8 cellular contexts compared by ENCODE assay signal in the genomic region with DNA sequence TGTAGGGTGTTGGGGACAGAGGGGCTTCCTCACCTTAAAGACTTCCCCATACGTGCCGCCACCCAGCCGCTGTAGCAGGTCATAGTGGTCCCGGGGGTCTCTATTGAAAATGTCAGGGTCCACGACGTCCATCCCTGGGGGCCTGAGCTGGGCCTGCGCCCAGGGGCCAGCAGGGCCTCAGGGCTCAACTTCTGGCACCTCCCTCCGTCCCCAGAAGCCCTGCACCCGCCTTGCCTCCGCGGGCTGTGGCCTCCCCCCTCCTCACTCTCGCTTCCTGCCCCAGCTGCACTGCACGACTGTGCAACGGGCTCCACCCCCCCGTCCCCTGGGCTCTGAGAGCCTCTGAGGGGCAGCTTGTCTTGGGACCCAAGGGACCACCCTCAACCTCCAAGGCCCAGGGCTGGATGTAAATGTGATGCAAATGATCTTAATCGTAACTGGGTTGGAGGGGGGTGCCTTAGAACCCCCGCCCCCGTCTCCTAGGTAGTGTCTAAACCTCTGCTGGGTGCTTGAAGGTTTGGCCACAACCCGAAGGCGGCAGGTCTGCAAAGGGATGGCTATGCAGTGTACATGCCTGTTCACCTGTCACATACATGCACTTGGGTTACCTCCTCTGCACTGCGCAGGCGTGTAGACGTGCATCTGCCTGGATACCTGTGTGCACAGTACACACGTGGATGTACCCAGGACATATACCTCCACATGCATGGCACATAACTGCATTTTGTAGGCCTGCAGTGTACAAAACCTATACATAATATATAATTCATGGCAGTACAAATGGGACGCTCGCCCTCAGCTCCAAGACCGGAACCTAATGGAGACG. TPM values are rescaled to one million over a fixed set of nuclear protein-coding genes. Genes with fewer than 3 reads are reported as not detected.
DNase-seq lines count a peak whose midpoint lies in the region; ATAC-seq and TF ChIP-seq lines count a peak whose summit lies in the region.

TSS of gene MAP4K1 (minus strand) at position 190 of the 826 bp plus-strand sequence. CDS start at position 132, 58 bp downstream.

- peak within 1 kb of the TSS; percentile 100 for H3K4me3 Mint-ChIP-seq in activated naive CD4-positive, alpha-beta T cell treated with anti-CD3 and anti-CD28 coated beads for 36 hours

- no peaks in the 10 kb centered on the region for H3K9me3 Mint-ChIP-seq in activated naive CD4-positive, alpha-beta T cell treated with anti-CD3 and anti-CD28 coated beads for 36 hours

- no peaks in the 10 kb centered on the region for H3K27me3 Mint-ChIP-seq in activated naive CD4-positive, alpha-beta T cell treated with anti-CD3 and anti-CD28 coated beads for 36 hours (ENCODE audit: low read depth)

- peaks cover 21% of the 10 kb centered on the region for H3K36me3 ChIP-seq in Panc1 (ENCODE audit: control insufficient read depth, insufficient read depth, low read length)

- no peaks in the 10 kb centered on the region for H3K27me3 ChIP-seq in Panc1 (ENCODE audit: control insufficient read depth, insufficient read depth, low read length)

- peaks cover 49% of the 10 kb centered on the region for H3K4me1 Mint-ChIP-seq in activated naive CD4-positive, alpha-beta T cell treated with anti-CD3 and anti-CD28 coated beads for 36 hours (ENCODE audit: low read depth)

- no peaks in the 10 kb centered on the region for H3K9me3 ChIP-seq in Panc1 (ENCODE audit: control insufficient read depth, insufficient read depth, low read depth, low read length)

- H3K4me3 ChIP-seq in Panc1 (ENCODE audit: low read depth in 2 of 2, low read length in 2 of 2) (peak within 1 kb of the TSS; percentile 47 to 85), skin epidermis (peak within 1 kb of the TSS; percentile 78 to 95 (median 83))

- H3K4me1 ChIP-seq in Panc1 (ENCODE audit: control insufficient read depth, insufficient read depth, low read length): peaks cover 16% of the 10 kb centered on the region

- POLR2A ChIA-PET in Panc1 (lab: Charles Lee): interaction anchor here (0.5 to 2.0 kb wide), 19 partner anchors 13 to 1708 kb away, joined by 3 to 10 read pairs (median 4); partner anchors contain the start of gene ACTN4

- CTCF ChIA-PET in Panc1 (lab: Charles Lee): interaction anchor here (1.1 to 5.0 kb wide), 9 partner anchors 14 to 1687 kb away, joined by 3 to 44 read pairs (median 7); no protein-coding TSS in a partner anchor
- CTCF ChIA-PET in activated naive CD4-positive, alpha-beta T cell treated with anti-CD3 and anti-CD28 coated beads for 36 hours (lab: Charles Lee): interaction anchor here (1.0 to 5.9 kb wide), 6 partner anchors 17 to 215 kb away, joined by 3 to 42 read pairs (median 4); partner anchors contain the start of gene FAM98C

- DNase-seq in SIG-M5 treated with dmso at 0.1 percent for 504 hours (lab: John Stamatoyannopoulos, UW; ENCODE audit: unreplicated experiment): peak; percentile 59
- DNase-seq in SIG-M5 (lab: John Stamatoyannopoulos, UW): no peak
- DNase-seq in Panc1 (ENCODE audit: low read depth, low spot score): no peak
- peak; percentile 84 for DNase-seq in activated naive CD4-positive, alpha-beta T cell treated with anti-CD3 and anti-CD28 coated beads for 36 hours
- peak; percentile 68 for DNase-seq in left ventricle myocardium superior
- no peak for DNase-seq in HuH-7.5 (ENCODE audit: low spot score)

- no peak for TF ChIP-seq CTCF in Panc1 (IDR thresholded peaks at IDR 0.05)

- intact Hi-C loops in Panc1 (cut with micrococcal nuclease; ENCODE audit: unreplicated experiment): loop anchor here (5.0 kb wide), 2 partner anchors 76 to 101 kb away; no protein-coding TSS in a partner anchor
- intact Hi-C loops in activated naive CD4-positive, alpha-beta T cell treated with anti-CD3 and anti-CD28 coated beads for 36 hours (cut with micrococcal nuclease): loop anchor here (1.0 to 10.0 kb wide), 12 partner anchors 29 to 713 kb away; partner anchors contain the start of genes ACTN4, KCNK6, MRPS12 and PSMD8
- intact Hi-C loops in left ventricle myocardium superior (cut with micrococcal nuclease): no loop called here

- ATAC-seq in HG03135 (IDR thresholded peaks at IDR 0.05; ENCODE audit: unreplicated experiment): peak; percentile 61
- ATAC-seq in Panc1: peak; percentile 19
- peak; percentile 19 for ATAC-seq in left ventricle myocardium superior

- peak within 1 kb of the TSS; percentile 96 for H3K27ac ChIP-seq in Panc1 (ENCODE audit: low read length)
- peak within 1 kb of the TSS; percentile 54 to 96 (median 92) for H3K27ac ChIP-seq in skin epidermis

- peaks cover 43% of the 10 kb centered on the region for H3K36me3 Mint-ChIP-seq in activated naive CD4-positive, alpha-beta T cell treated with anti-CD3 and anti-CD28 coated beads for 36 hours (ENCODE audit: low read depth)

- H3K27ac Mint-ChIP-seq in activated naive CD4-positive, alpha-beta T cell treated with anti-CD3 and anti-CD28 coated beads for 36 hours: peak within 1 kb of the TSS; percentile 91

- in situ Hi-C loops in Panc1 (cut with HindIII; ENCODE audit: low pct_unique_long_range_greater_than_20kb, low sequenced_read_pairs): loop anchor here (5.0 kb wide), 1 partner anchor 71 kb away; no protein-coding TSS in a partner anchor

- BruUV-seq in Panc1 (replicated peaks; lab: Mats Ljungman, UMichigan): TSS peak; percentile 97

RNA-seq across cellular contexts. Expression of gene MAP4K1, which starts in this region (rescaled TPM):
- 11.1 TPM for total RNA-seq in Panc1 (2021; ENCODE audit: unreplicated experiment)
- polyA plus RNA-seq in Panc1 (2012; ENCODE audit: insufficient read length): 9.2 TPM
- 100 to 1,000 TPM; 135 to 148 TPM for total RNA-seq in activated naive CD4-positive, alpha-beta T cell treated with anti-CD3 and anti-CD28 coated beads for 36 hours
- 1.8 TPM for total RNA-seq in left ventricle myocardium superior

Comparison
In these comparisons a context has a peak if more than half of its experiments do, and no peak if none do; other contexts are left out.
1. RNA of gene MAP4K1 (total RNA-seq): 135 to 148 TPM in activated naive CD4-positive, alpha-beta T cell treated with anti-CD3 and anti-CD28 coated beads for 36 hours; 11.1 TPM in Panc1 (single experiment) and 1.8 TPM in left ventricle myocardium superior (single experiment); every median in the first group is over 10 times any median in the second.
2. DNase-seq: peak in SIG-M5 treated with dmso at 0.1 percent for 504 hours (single experiment), activated naive CD4-positive, alpha-beta T cell treated with anti-CD3 and anti-CD28 coated beads for 36 hours (single experiment) and left ventricle myocardium superior (single experiment); none in SIG-M5 (single experiment), Panc1 (single experiment) and HuH-7.5 (single experiment).
3. Peak in every context shown above with its lines, with median percentiles within 50 percentile points of each other: ATAC-seq.